Comparison of ENCODE assay signal across 11 cellular contexts in the genomic region with DNA sequence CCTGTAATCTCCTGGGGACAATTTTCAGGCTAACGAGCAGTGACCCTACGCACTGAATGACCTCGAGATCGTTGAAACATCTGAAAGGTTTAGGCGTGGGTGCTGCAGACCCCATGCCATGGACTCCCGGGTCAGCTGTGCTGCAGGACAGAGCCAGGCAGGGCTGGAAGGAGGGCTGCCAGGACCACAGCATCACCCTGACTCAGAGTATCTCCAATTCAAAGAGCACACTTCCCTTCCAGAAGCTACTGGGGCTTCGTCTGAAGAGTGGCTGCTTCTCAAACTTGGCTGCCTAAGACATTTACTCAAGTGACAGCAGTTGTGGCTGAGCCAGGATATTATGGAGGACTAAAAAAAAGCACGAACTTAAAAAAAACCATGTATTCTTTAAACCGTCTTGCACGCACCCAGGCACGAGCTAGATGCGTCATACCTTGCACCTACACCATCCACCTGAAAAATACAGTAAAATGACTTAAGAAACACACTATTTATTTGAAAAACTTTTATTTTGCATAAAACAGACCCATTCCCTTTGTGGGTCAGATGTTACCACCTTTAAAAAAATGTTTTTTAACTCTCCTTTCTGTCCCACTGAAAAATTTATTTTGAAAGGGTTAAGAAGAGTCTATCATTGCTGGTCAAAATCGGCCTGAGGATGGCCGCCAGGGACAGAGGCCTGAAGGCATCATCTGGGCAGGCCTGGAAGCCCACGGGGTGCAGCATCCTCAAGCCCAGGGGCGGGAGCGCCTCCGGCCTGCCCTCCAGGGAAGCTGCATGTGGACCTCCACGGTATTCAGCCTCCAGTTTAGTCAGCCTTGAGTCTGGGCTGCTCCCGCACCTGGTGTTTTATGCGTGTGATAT. TPM values are rescaled to one million over a fixed set of nuclear protein-coding genes. Genes with fewer than 3 reads are reported as not detected.
DNase-seq lines count a peak whose midpoint lies in the region; TF ChIP-seq lines count a peak whose summit lies in the region.
"Had no signal": no experiment of that assay in that cellular context is flagged by ENCODE, and none has a peak within 500 bp of the region (broad histone marks: within the 10 kb centered on the region; RNA-seq: fewer than 3 reads in every experiment).

No MANE protein-coding gene starts in this region.

- H3K4me3 Mint-ChIP-seq in endothelial cell (ENCODE audit: unreplicated experiment) (peak overlapping the region; percentile 28), type B pancreatic cell (no peak overlapping the region)
- H3K4me3 Mint-ChIP-seq: activated CD8-positive, alpha-beta memory T cell treated with anti-CD3 and anti-CD28 coated beads, Interleukin-2, amount 10 ng/mL, durations not matched to agents 7 days and 5 days had no signal

- DNase-seq in NT2/D1 (ENCODE audit: low read depth, low spot score): no peak
- DNase-seq in endothelial cell (ENCODE audit: low spot score): no peak
- DNase-seq in medulla oblongata (ENCODE audit: extremely low spot score): peak; percentile 70
- DNase-seq in substantia nigra (lab: John Stamatoyannopoulos, UW): peak in 1 of 49 donors; percentile 42
- no peak for DNase-seq in T-helper 2 cell
- DNase-seq in type B pancreatic cell (ENCODE audit: extremely low spot score, unreplicated experiment): no peak
- no peak for DNase-seq in NCI-H1105 treated with DMSO at 0.1 percent for 48 hours (lab: John Stamatoyannopoulos, UW)
- no peak for DNase-seq in HUDEP-2 (lab: John Stamatoyannopoulos, UW; ENCODE audit: unreplicated experiment in 76 of 76)
- DNase-seq: activated CD8-positive, alpha-beta memory T cell treated with anti-CD3 and anti-CD28 coated beads, Interleukin-2, amount 10 ng/mL, durations not matched to agents 7 days and 5 days; activated naive CD4-positive, alpha-beta T cell treated with anti-CD3 and anti-CD28 coated beads, Interleukin-2, amount 50 U/mL, for 16 hours had no signal

- H3K27me3 Mint-ChIP-seq in endothelial cell (ENCODE audit: unreplicated experiment) (peaks cover 19% of the 10 kb centered on the region), type B pancreatic cell (no peaks in the 10 kb centered on the region)
- H3K27me3 Mint-ChIP-seq: activated CD8-positive, alpha-beta memory T cell treated with anti-CD3 and anti-CD28 coated beads, Interleukin-2, amount 10 ng/mL, durations not matched to agents 7 days and 5 days had no signal

- H3K9ac ChIP-seq in NT2/D1 (ENCODE audit: insufficient read length, low read depth): peak overlapping the region; percentile 8

- peaks cover 11% of the 10 kb centered on the region for H3K4me1 ChIP-seq in NT2/D1 (ENCODE audit: insufficient read depth, insufficient read length)

- H3K36me3 Mint-ChIP-seq in endothelial cell (ENCODE audit: low read depth, unreplicated experiment) (peaks cover 14% of the 10 kb centered on the region), type B pancreatic cell (peaks cover 4% of the 10 kb centered on the region)
- H3K36me3 Mint-ChIP-seq: activated CD8-positive, alpha-beta memory T cell treated with anti-CD3 and anti-CD28 coated beads, Interleukin-2, amount 10 ng/mL, durations not matched to agents 7 days and 5 days had no signal

- no peaks in the 10 kb centered on the region for H3K9me3 Mint-ChIP-seq in endothelial cell (ENCODE audit: unreplicated experiment)
- no peaks in the 10 kb centered on the region for H3K9me3 Mint-ChIP-seq in type B pancreatic cell

- H3K27ac ChIP-seq in substantia nigra (ENCODE audit: low read depth, low read length, poor library complexity, severe bottlenecking): peak overlapping the region; percentile 83
- H3K27ac ChIP-seq: C4-2B had no signal

- H3K27me3 ChIP-seq in NT2/D1 (ENCODE audit: insufficient read depth, insufficient read length): no peaks in the 10 kb centered on the region

- peaks cover 11% of the 10 kb centered on the region for H3K36me3 ChIP-seq in NT2/D1 (ENCODE audit: insufficient read depth, insufficient read length, low read length)

- no peak for TF ChIP-seq CTCF in endothelial cell (IDR thresholded peaks at IDR 0.05; ENCODE audit: unreplicated experiment)
- TF ChIP-seq CTCF in type B pancreatic cell (conservative IDR thresholded peaks at IDR 0.05): no peak

- no peak overlapping the region for H3K4me3 ChIP-seq in NT2/D1 (ENCODE audit: insufficient read length, low read depth)

- H3K4me1 Mint-ChIP-seq in endothelial cell (ENCODE audit: unreplicated experiment) (peaks cover 31% of the 10 kb centered on the region), type B pancreatic cell (ENCODE audit: unreplicated experiment) (peaks cover 22% of the 10 kb centered on the region)

- H3K9me3 ChIP-seq in NT2/D1 (ENCODE audit: insufficient read depth, low read length): no peaks in the 10 kb centered on the region

- H3K27ac Mint-ChIP-seq in endothelial cell (ENCODE audit: unreplicated experiment): peak overlapping the region; percentile 90
- H3K27ac Mint-ChIP-seq in type B pancreatic cell: no peak overlapping the region
- H3K27ac Mint-ChIP-seq: activated CD8-positive, alpha-beta memory T cell treated with anti-CD3 and anti-CD28 coated beads, Interleukin-2, amount 10 ng/mL, durations not matched to agents 7 days and 5 days had no signal

RNA-seq across cellular contexts. Expression of gene BID, which starts 13.1 kb away (rescaled TPM):
- total RNA-seq in endothelial cell (ENCODE audit: unreplicated experiment) (32.5 TPM), type B pancreatic cell (ENCODE audit: low replicate concordance) (36.4 and 47.2 TPM in 2 replicates)
